ENCODE assay signal across 15 cellular contexts in genomic region chrX:19702856-19703255, GRCh38.
"Had no signal": no experiment of that assay in that cellular context is flagged by ENCODE, and none has a peak within 500 bp of the region (broad histone marks: within the 10 kb centered on the region; RNA-seq: fewer than 3 reads in every experiment).

No MANE protein-coding gene starts in this region.

- H3K9me3 ChIP-seq: ovary, testis had no signal

- H3K27ac Mint-ChIP-seq: activated CD4-positive, alpha-beta T cell treated with anti-CD3 and anti-CD28 coated beads, Interleukin-2, amount 10 ng/mL, durations not matched to agents 24 days and 14 days; activated naive CD4-positive, alpha-beta T cell treated with anti-CD3 and anti-CD28 coated beads, Interleukin-2, amount 10 ng/mL, durations not matched to agents 7 days and 5 days; activated T-helper 2 cell treated with anti-CD3 and anti-CD28 coated beads, Interferon-gamma antibody, Interleukin-2, Interleukin-4, amounts not matched to agents 10 μg/mL and 5 μg/mL and 100 μg/mL, durations not matched to agents 14 hours and 24 hours and 36 hours had no signal

- H3K4me3 ChIP-seq: lung, ovary, testis had no signal

- H3K9me3 Mint-ChIP-seq: activated CD4-positive, alpha-beta T cell treated with anti-CD3 and anti-CD28 coated beads, Interleukin-2, amount 10 ng/mL, durations not matched to agents 24 days and 14 days; activated naive CD4-positive, alpha-beta T cell treated with anti-CD3 and anti-CD28 coated beads, Interleukin-2, amount 10 ng/mL, durations not matched to agents 7 days and 5 days; activated T-helper 2 cell treated with anti-CD3 and anti-CD28 coated beads, Interferon-gamma antibody, Interleukin-2, Interleukin-4, amounts not matched to agents 10 μg/mL and 5 μg/mL and 100 μg/mL, durations not matched to agents 14 hours and 24 hours and 36 hours; stimulated activated naive CD8-positive, alpha-beta T cell treated with anti-CD3 and anti-CD28 coated beads, Interleukin-15, amount 100 ng/mL, for 72 hours had no signal

- H3K36me3 ChIP-seq: ovary had no signal

- H3K4me1 ChIP-seq: testis had no signal

- H3K27me3 ChIP-seq: ovary, testis had no signal

- DNase-seq: activated CD4-positive, alpha-beta T cell treated with anti-CD3 and anti-CD28 coated beads, Interleukin-2, amount 10 ng/mL, durations not matched to agents 24 days and 14 days; activated CD8-positive, alpha-beta memory T cell treated with anti-CD3 and anti-CD28 coated beads for 24 hours; activated naive CD4-positive, alpha-beta T cell treated with anti-CD3 and anti-CD28 coated beads, Interleukin-2, amount 10 ng/mL, durations not matched to agents 7 days and 5 days; activated T-cell treated with anti-CD3 and anti-CD28 coated beads for 4 hours; anterior cingulate cortex; foreskin melanocyte; head of caudate nucleus; left colon; ovary; stimulated activated CD4-positive, alpha-beta T cell treated with anti-CD3 and anti-CD28 coated beads, Interleukin-4, amount 100 ng/mL, for 1 hour; stimulated activated CD8-positive, alpha-beta memory T cell treated with anti-CD3 and anti-CD28 coated beads, Interleukin-4, amount 100 ng/mL, for 48 hours; stimulated activated naive CD8-positive, alpha-beta T cell treated with anti-CD3 and anti-CD28 coated beads, Interleukin-15, amount 100 ng/mL, for 72 hours; testis had no signal

- H3K4me3 Mint-ChIP-seq: activated CD4-positive, alpha-beta T cell treated with anti-CD3 and anti-CD28 coated beads, Interleukin-2, amount 10 ng/mL, durations not matched to agents 24 days and 14 days; activated naive CD4-positive, alpha-beta T cell treated with anti-CD3 and anti-CD28 coated beads, Interleukin-2, amount 10 ng/mL, durations not matched to agents 7 days and 5 days had no signal

- H3K27me3 Mint-ChIP-seq: activated CD4-positive, alpha-beta T cell treated with anti-CD3 and anti-CD28 coated beads, Interleukin-2, amount 10 ng/mL, durations not matched to agents 24 days and 14 days; activated naive CD4-positive, alpha-beta T cell treated with anti-CD3 and anti-CD28 coated beads, Interleukin-2, amount 10 ng/mL, durations not matched to agents 7 days and 5 days; stimulated activated naive CD8-positive, alpha-beta T cell treated with anti-CD3 and anti-CD28 coated beads, Interleukin-15, amount 100 ng/mL, for 72 hours had no signal

- H3K27ac ChIP-seq: ovary, testis had no signal

- ATAC-seq: left colon; stimulated activated naive CD8-positive, alpha-beta T cell treated with anti-CD3 and anti-CD28 coated beads, Interleukin-15, amount 100 ng/mL, for 72 hours had no signal
